ENCODE assay signal across 7 cellular contexts in the genomic region with DNA sequence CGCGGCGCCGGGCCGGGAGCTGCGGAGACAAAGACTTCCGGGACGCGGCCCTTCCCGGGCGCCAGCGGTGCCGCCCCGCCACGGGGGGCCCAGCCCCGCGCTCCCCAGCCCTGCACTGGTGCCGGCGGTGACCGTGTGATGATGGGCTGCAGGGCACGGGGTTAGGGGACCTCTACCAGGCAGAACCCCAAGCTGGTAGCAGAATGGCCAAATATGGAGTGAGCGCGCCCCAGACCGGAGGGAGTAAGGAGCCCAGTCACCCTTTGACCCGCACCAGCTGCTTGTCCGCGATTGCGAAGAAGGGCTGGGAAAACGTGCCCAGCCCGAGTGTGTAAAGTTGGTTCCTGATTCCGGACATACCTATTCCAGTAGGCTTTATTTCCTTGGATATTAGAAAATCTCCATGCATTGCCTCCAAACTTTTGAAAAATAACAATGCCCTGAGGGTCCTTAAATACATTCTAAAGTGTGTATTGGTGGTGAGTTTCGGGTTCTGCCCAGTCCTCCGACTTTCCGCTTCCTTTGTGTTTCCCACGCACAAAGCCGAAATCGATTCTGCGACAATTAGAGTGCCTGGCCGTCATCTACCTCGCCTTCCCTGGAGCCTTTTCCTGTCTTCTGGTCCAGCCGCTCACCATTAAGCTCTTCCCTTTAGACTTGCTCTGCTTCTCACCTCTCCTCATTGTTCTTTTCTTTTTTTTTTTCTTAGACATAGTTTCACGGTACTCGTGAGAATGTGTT. TPM values are rescaled to one million over a fixed set of nuclear protein-coding genes. Genes with fewer than 3 reads are reported as not detected.
DNase-seq lines count a peak whose midpoint lies in the region; ATAC-seq and TF ChIP-seq lines count a peak whose summit lies in the region.

No MANE protein-coding gene starts in this region.

- H3K4me2 ChIP-seq in SK-N-SH = peak overlapping the region; percentile 86

- ATAC-seq in GM21717 (IDR thresholded peaks at IDR 0.05; ENCODE audit: unreplicated experiment) (peak; percentile 32), lower lobe of right lung (peak; percentile 72 to 77)

- TF ChIP-seq RAD21 in SK-N-SH (IDR thresholded peaks at IDR 0.05; ENCODE audit: low read length) = no peak; the same call in 1 of the 2 replicates

- H3K4me1 ChIP-seq in SK-N-SH (ENCODE audit: control insufficient read depth in 1 of 2, insufficient read depth in 2 of 2, low read depth in 1 of 2, low read length in 1 of 2) (peaks cover 7 to 12% of the 10 kb centered on the region in 2 experiments; a peak in 3 of 4 replicates), lower lobe of right lung (peaks cover 26% of the 10 kb centered on the region), subcutaneous abdominal adipose tissue (ENCODE audit: control insufficient read depth in 5 of 5, insufficient read depth in 5 of 5, low read length in 5 of 5) (peaks cover 0 to 24% (median 19%) of the 10 kb centered on the region in 5 donors)

- intact Hi-C loops in dorsolateral prefrontal cortex (cut with DNase I) (loop anchor here (5.0 kb wide), 2 partner anchors 42 to 108 kb away; a partner anchor contains a TSS), lower lobe of right lung (cut with DNase I) (no loop called here)

- CTCF ChIA-PET in SK-N-SH (lab: Yijun Ruan, JAX) = interaction anchor here (0.6 to 1.8 kb wide), 4 partner anchors 8 to 109 kb away, joined by 3 to 6 read pairs (median 3); a partner anchor contains a TSS

- H3K9me2 ChIP-seq in SK-N-SH = no peaks in the 10 kb centered on the region

- peaks cover 24% of the 10 kb centered on the region for H3K79me2 ChIP-seq in SK-N-SH (ENCODE audit: insufficient read depth)

- no peaks in the 10 kb centered on the region for H3K27me3 ChIP-seq in SK-N-SH (ENCODE audit: insufficient read depth)
- no peaks in the 10 kb centered on the region for H3K27me3 ChIP-seq in dorsolateral prefrontal cortex
- no peaks in the 10 kb centered on the region for H3K27me3 ChIP-seq in lower lobe of right lung (ENCODE audit: low read depth)
- no peaks in the 10 kb centered on the region for H3K27me3 ChIP-seq in subcutaneous abdominal adipose tissue (ENCODE audit: control insufficient read depth in 5 of 5, insufficient read depth in 4 of 5, low read length in 5 of 5)

- H3K27ac ChIP-seq in SK-N-SH (ENCODE audit: low read depth in 2 of 2, low read length in 1 of 2) (peak overlapping the region in 1 of 2 experiments; percentile 70; a peak in 1 of 4 replicates), dorsolateral prefrontal cortex (peak overlapping the region in 46 of 59 donors; percentile 7 to 85 (median 68)), lower lobe of right lung (peak overlapping the region; percentile 87), subcutaneous abdominal adipose tissue (ENCODE audit: low read depth, low read length) (peak overlapping the region; percentile 76)

- TF ChIP-seq POLR2A in GM10847 (IDR thresholded peaks at IDR 0.05; ENCODE audit: extremely low read depth, insufficient read length) = peak; percentile 11

- TF ChIP-seq CTCF in SK-N-SH (IDR thresholded peaks at IDR 0.05) = no peak
- TF ChIP-seq CTCF in dorsolateral prefrontal cortex (IDR thresholded peaks at IDR 0.05 in 54 of 56, conservative IDR thresholded peaks at IDR 0.05 in 2 of 56; ENCODE audit: low read depth in 1 of 56, partially characterized antibody in 56 of 56) = no peak
- no peak for TF ChIP-seq CTCF in lower lobe of right lung (IDR thresholded peaks at IDR 0.05)

- H3F3A ChIP-seq in SK-N-SH (replicated peaks; ENCODE audit: insufficient read depth) = no peaks in the 10 kb centered on the region

- H3K9me3 ChIP-seq in SK-N-SH (no peaks in the 10 kb centered on the region), lower lobe of right lung (no peaks in the 10 kb centered on the region), subcutaneous abdominal adipose tissue (ENCODE audit: control insufficient read depth in 5 of 5, low read length in 5 of 5) (no peaks in the 10 kb centered on the region)

- peak overlapping the region; percentile 93 for H2AFZ ChIP-seq in SK-N-SH (ENCODE audit: low read depth)

- H4K20me1 ChIP-seq in SK-N-SH (ENCODE audit: insufficient read depth) = no peaks in the 10 kb centered on the region

- H3K9ac ChIP-seq in SK-N-SH (peak overlapping the region; percentile 83), subcutaneous abdominal adipose tissue (ENCODE audit: low read length in 5 of 5) (peak overlapping the region in 4 of 5 donors; percentile 53 to 79 (median 76))

- H3K36me3 ChIP-seq in SK-N-SH (replicated peaks in 1 of 2; ENCODE audit: control insufficient read depth in 1 of 2, insufficient read depth in 2 of 2, low read length in 1 of 2) (peaks cover 0 to 1% of the 10 kb centered on the region in 2 experiments), lower lobe of right lung (peaks cover 9% of the 10 kb centered on the region), subcutaneous abdominal adipose tissue (ENCODE audit: control insufficient read depth in 5 of 5, insufficient read depth in 5 of 5, low read length in 5 of 5) (peaks cover 0 to 3% (median 0%) of the 10 kb centered on the region in 5 donors)

- POLR2A ChIA-PET in SK-N-SH (lab: Yijun Ruan, JAX) = interaction anchor here (0.6 kb wide), 1 partner anchor 11 kb away, joined by 3 read pairs; no protein-coding TSS in a partner anchor

- 60% methylated on average over 15 of the region's 43 CpGs for WGBS in SK-N-SH (ENCODE audit: low lambda C conversion rate)

- peak overlapping the region; percentile 88 to 94 for H3K4me3 ChIP-seq in SK-N-SH (ENCODE audit: low read depth in 2 of 2, low read length in 1 of 2)
- H3K4me3 ChIP-seq in dorsolateral prefrontal cortex = peak overlapping the region; percentile 68 to 96 (median 83)
- H3K4me3 ChIP-seq in lower lobe of right lung = peak overlapping the region; percentile 85
- peak overlapping the region; percentile 83 to 98 (median 92) for H3K4me3 ChIP-seq in subcutaneous abdominal adipose tissue (ENCODE audit: low read depth in 1 of 5, low read length in 5 of 5)

- TF ChIP-seq EP300 in SK-N-SH (IDR thresholded peaks at IDR 0.05; ENCODE audit: borderline replicate concordance in 1 of 2, low read depth in 1 of 2, low read length in 1 of 2) = no peak

- peak; percentile 66 for DNase-seq in HuH-7 (ENCODE audit: low spot score)
- DNase-seq in SK-N-SH = no peak
- peak in 2 of 10 donors; percentile 49 to 55 for DNase-seq in dorsolateral prefrontal cortex
- DNase-seq in lower lobe of right lung = peak; percentile 84

TF ChIP-seq in SK-N-SH, 30 proteins besides CTCF, POLR2A, EP300 and RAD21:
- TF ChIP-seq RFX5 (IDR thresholded peaks at IDR 0.05; ENCODE audit: low read length) (0 out of 2 replicates have a peak, but pooled peaks have one; percentile 7), ELF1 (IDR thresholded peaks at IDR 0.05) (no peak)

RNA-seq across cellular contexts. Expression of a gene that starts 1.1 kb away (rescaled TPM):
- 21.9 and 22.9 TPM in 2 replicates for polyA plus RNA-seq in SK-N-SH (2012; rRNA removed)
- 29.8 and 45.0 TPM in 2 replicates for polyA plus RNA-seq in SK-N-SH (2012; cell fraction: cytosol; rRNA removed)
- polyA plus RNA-seq in SK-N-SH (2012; cell fraction: nucleus; rRNA removed) = 5.2 and 7.5 TPM in 2 replicates
- 10 to 100 TPM in 101 of 120 experiments, 1 to 10 TPM in 19; 2.9 to 23.0 (median 14.4) TPM for total RNA-seq in dorsolateral prefrontal cortex
- 42.4 TPM for total RNA-seq in lower lobe of right lung

RNA-seq across cellular contexts. Expression of a gene that starts 41.6 kb away (rescaled TPM):
- polyA plus RNA-seq in SK-N-SH (2012; rRNA removed) = 26.2 and 30.4 TPM in 2 replicates
- polyA plus RNA-seq in SK-N-SH (2012; cell fraction: cytosol; rRNA removed) = 25.6 and 26.3 TPM in 2 replicates
- 30.1 and 47.1 TPM in 2 replicates for polyA plus RNA-seq in SK-N-SH (2012; cell fraction: nucleus; rRNA removed)
- total RNA-seq in dorsolateral prefrontal cortex = 100 to 1,000 TPM in 42 of 120 experiments, 10 to 100 TPM in 78; 61.3 to 151 (median 92.9) TPM
- 39.1 TPM for total RNA-seq in lower lobe of right lung
